Comparison of ENCODE assay signal across 10 cellular contexts in the genomic region with DNA sequence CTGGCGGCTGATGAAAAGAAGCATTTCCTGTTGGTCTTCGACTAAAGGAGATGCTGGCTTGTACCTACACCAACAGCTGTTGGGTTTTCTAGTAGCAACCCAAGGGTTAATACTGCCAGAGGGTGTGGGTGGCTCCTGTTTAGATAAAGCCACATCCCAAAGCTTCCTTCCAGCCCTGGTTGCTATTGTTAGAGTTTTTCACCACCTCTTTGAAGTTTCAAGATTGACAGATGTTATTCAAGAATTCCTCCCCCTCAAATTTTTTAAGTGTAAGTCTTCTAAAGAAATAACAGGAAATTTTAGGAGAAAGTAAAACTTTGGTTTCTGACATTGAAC.
A peak's percentile ranks its signal among the peaks of the same experiment; 100 is the strongest.
DNase-seq lines count a peak whose midpoint lies in the region; ATAC-seq lines count a peak whose summit lies in the region.
"Had no signal": no experiment of that assay in that cellular context is flagged by ENCODE, and none has a peak within 500 bp of the region (broad histone marks: within the 10 kb centered on the region; RNA-seq: fewer than 3 reads in every experiment).

No MANE protein-coding gene starts in this region.

- peaks cover 58% of the 10 kb centered on the region for H4K20me1 ChIP-seq in BLaER1

- H3K4me1 Mint-ChIP-seq in activated T-helper 17 cell treated with anti-CD3 and anti-CD28 coated beads, Interleukin-2, amount 50 U/mL, for 72 hours, result peaks cover 63% of the 10 kb centered on the region

- no peaks in the 10 kb centered on the region for H3K27me3 Mint-ChIP-seq in activated T-helper 17 cell treated with anti-CD3 and anti-CD28 coated beads, Interleukin-2, amount 50 U/mL, for 72 hours

- peak overlapping the region; percentile 66 for H3K4me3 Mint-ChIP-seq in activated T-helper 17 cell treated with anti-CD3 and anti-CD28 coated beads, Interleukin-2, amount 50 U/mL, for 72 hours

- DNase-seq in HUDEP-2 (lab: John Stamatoyannopoulos, UW; ENCODE audit: unreplicated experiment in 76 of 76) (peak in 47 of 76 experiments; percentile 4 to 58 (median 31)), lung microvascular endothelial cell (ENCODE audit: low read depth in 2 of 2) (peak; percentile 42 to 61), SIG-M5 (lab: John Stamatoyannopoulos, UW) (no peak), NCI-H1417 (lab: John Stamatoyannopoulos, UW) (no peak)
- DNase-seq: NCI-H510A treated with DMSO at 0.1 percent for 48 hours had no signal

- H3K27ac ChIP-seq in BLaER1, result peak overlapping the region; percentile 50
- H3K27ac ChIP-seq: epithelial cell of prostate had no signal

- no peak overlapping the region for H3K4me3 ChIP-seq in BLaER1

- H3K27me3 ChIP-seq in BLaER1, result no peaks in the 10 kb centered on the region

- H3K9me3 ChIP-seq in BLaER1, result peaks cover 8% of the 10 kb centered on the region; the same call in 1 of the 2 replicates

- peaks cover 95% of the 10 kb centered on the region for H3K36me3 Mint-ChIP-seq in activated T-helper 17 cell treated with anti-CD3 and anti-CD28 coated beads, Interleukin-2, amount 50 U/mL, for 72 hours (ENCODE audit: low read depth)

- peaks cover 55% of the 10 kb centered on the region for H3K36me3 ChIP-seq in BLaER1

- peak; percentile 80 for ATAC-seq in activated T-helper 17 cell treated with anti-CD3 and anti-CD28 coated beads, Interleukin-2, amount 50 U/mL, for 72 hours (replicated peaks)
- ATAC-seq in HG02759 (IDR thresholded peaks at IDR 0.05; ENCODE audit: unreplicated experiment) (no peak), GM21737 (IDR thresholded peaks at IDR 0.05; ENCODE audit: unreplicated experiment) (no peak)

- H3K9ac ChIP-seq in BLaER1, result no peak overlapping the region

- peak overlapping the region; percentile 81 for H3K27ac Mint-ChIP-seq in activated T-helper 17 cell treated with anti-CD3 and anti-CD28 coated beads, Interleukin-2, amount 50 U/mL, for 72 hours

- no peaks in the 10 kb centered on the region for H3K9me3 Mint-ChIP-seq in activated T-helper 17 cell treated with anti-CD3 and anti-CD28 coated beads, Interleukin-2, amount 50 U/mL, for 72 hours

- peaks cover 75% of the 10 kb centered on the region for H3K4me1 ChIP-seq in BLaER1

- peak overlapping the region; percentile 73 for H3K4me2 ChIP-seq in BLaER1

Comparison
In these comparisons a context has a peak if more than half of its experiments do, and no peak if none do; other contexts are left out.
1. DNase-seq: peak in HUDEP-2 (47 of 76) and lung microvascular endothelial cell (2 of 2); none in SIG-M5 (single experiment) and NCI-H1417 (0 of 3).